In the genomic region with DNA sequence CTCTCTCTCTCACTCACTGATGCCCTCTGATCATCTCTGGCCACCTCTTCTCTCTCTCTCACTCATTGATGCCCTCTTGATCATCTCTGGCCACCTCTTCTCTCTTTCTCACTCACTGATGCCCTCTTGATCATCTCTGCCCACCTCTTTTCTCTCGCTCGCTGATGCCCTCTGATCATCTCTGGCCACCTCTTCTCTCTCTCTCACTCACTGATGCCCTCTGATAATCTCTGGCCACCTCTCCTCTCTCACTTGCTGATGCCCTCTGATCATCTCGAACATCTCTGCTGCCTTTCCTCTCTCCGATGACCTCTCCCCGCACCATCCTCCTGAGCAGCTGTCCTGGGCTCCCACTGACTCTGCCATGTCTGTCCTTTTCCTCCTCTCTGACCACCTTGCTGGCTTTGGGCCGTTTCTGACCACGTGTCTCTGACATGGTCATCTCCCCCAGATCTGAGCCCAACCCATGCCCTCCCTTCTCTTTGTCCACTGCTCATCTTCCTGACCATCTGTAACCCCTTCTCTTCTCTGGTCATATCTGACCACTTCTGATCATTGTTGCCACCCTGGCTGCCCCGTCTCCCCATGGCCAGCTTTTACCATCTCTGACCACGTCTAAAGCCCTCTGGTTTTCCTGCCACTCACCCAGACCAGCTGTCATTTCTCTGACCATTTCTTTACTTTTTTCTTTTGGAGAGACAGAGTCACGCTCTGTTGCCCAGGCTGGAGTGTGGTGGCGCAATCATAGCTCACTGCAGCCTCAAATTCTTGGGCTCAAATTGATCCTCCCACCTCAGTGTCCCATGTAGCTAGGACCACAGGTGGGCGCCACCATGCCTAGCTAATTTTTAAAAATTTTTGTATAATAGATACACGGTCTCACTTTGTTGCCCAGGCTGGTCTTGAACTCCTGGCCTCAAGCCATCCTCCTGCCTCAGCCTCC, we compare ENCODE assay signal across 10 cellular contexts. TPM values are rescaled to one million over a fixed set of nuclear protein-coding genes. Genes with fewer than 3 reads are reported as not detected.
A peak's percentile ranks its signal among the peaks of the same experiment; 100 is the strongest.
DNase-seq lines count a peak whose midpoint lies in the region; ATAC-seq lines count a peak whose summit lies in the region.
"Had no signal": no experiment of that assay in that cellular context is flagged by ENCODE, and none has a peak within 500 bp of the region (broad histone marks: within the 10 kb centered on the region; RNA-seq: fewer than 3 reads in every experiment).

No MANE protein-coding gene starts in this region.

- H3K27me3 ChIP-seq in iPS-15b (ENCODE audit: control insufficient read depth, insufficient read depth, low read length) (no peaks in the 10 kb centered on the region), stomach smooth muscle (ENCODE audit: control insufficient read depth in 1 of 2, insufficient read depth in 2 of 2, low read length in 2 of 2) (no peaks in the 10 kb centered on the region)

- H3K4me1 ChIP-seq in iPS-15b (ENCODE audit: control insufficient read depth, insufficient read depth, low read length) (peaks cover 10% of the 10 kb centered on the region), stomach smooth muscle (ENCODE audit: control insufficient read depth, insufficient read depth, low read length) (peaks cover 25% of the 10 kb centered on the region)

- H3K9ac ChIP-seq in iPS-15b (ENCODE audit: low read depth, low read length): no peak overlapping the region
- no peak overlapping the region for H3K9ac ChIP-seq in stomach smooth muscle (ENCODE audit: low read length in 2 of 2)

- peaks cover 31% of the 10 kb centered on the region for H3K4me1 Mint-ChIP-seq in activated T-cell treated with anti-CD3 and anti-CD28 coated beads, Interleukin-2, amount 50 U/mL, for 24 hours (ENCODE audit: low read depth)
- peaks cover 25% of the 10 kb centered on the region for H3K4me1 Mint-ChIP-seq in activated T-helper 17 cell treated with anti-CD3 and anti-CD28 coated beads, Interleukin-2, amount 50 U/mL, for 72 hours

- ATAC-seq in activated T-helper 17 cell treated with anti-CD3 and anti-CD28 coated beads, Interleukin-2, amount 50 U/mL, for 72 hours (replicated peaks): no peak
- no peak for ATAC-seq in GM18511 (IDR thresholded peaks at IDR 0.05; ENCODE audit: unreplicated experiment)

- no peaks in the 10 kb centered on the region for H3K9me3 Mint-ChIP-seq in activated T-cell treated with anti-CD3 and anti-CD28 coated beads, Interleukin-2, amount 50 U/mL, for 24 hours
- no peaks in the 10 kb centered on the region for H3K9me3 Mint-ChIP-seq in activated T-helper 17 cell treated with anti-CD3 and anti-CD28 coated beads, Interleukin-2, amount 50 U/mL, for 72 hours

- peaks cover 12% of the 10 kb centered on the region for H3K36me3 ChIP-seq in iPS-15b (ENCODE audit: control insufficient read depth, insufficient read depth, low read length)
- H3K36me3 ChIP-seq in stomach smooth muscle (ENCODE audit: control insufficient read depth in 2 of 2, insufficient read depth in 2 of 2, low read length in 2 of 2): peaks cover 0 to 5% of the 10 kb centered on the region in 2 donors

- H3K4me3 ChIP-seq in iPS-15b (ENCODE audit: low read depth, low read length): peak overlapping the region; percentile 78
- H3K4me3 ChIP-seq in stomach smooth muscle (ENCODE audit: low read length in 2 of 2): peak overlapping the region; percentile 22 to 78

- H3K9me3 ChIP-seq in iPS-15b (ENCODE audit: control insufficient read depth, insufficient read depth, low read length) (no peaks in the 10 kb centered on the region), stomach smooth muscle (ENCODE audit: control insufficient read depth in 2 of 2, low read length in 2 of 2) (no peaks in the 10 kb centered on the region)

- H3K27me3 Mint-ChIP-seq in activated T-cell treated with anti-CD3 and anti-CD28 coated beads, Interleukin-2, amount 50 U/mL, for 24 hours: no peaks in the 10 kb centered on the region
- H3K27me3 Mint-ChIP-seq in activated T-helper 17 cell treated with anti-CD3 and anti-CD28 coated beads, Interleukin-2, amount 50 U/mL, for 72 hours: no peaks in the 10 kb centered on the region

- H3K27ac Mint-ChIP-seq in activated T-cell treated with anti-CD3 and anti-CD28 coated beads, Interleukin-2, amount 50 U/mL, for 24 hours: peak overlapping the region; percentile 62
- peak overlapping the region; percentile 86 for H3K27ac Mint-ChIP-seq in activated T-helper 17 cell treated with anti-CD3 and anti-CD28 coated beads, Interleukin-2, amount 50 U/mL, for 72 hours

- peak overlapping the region; percentile 73 for H3K4me3 Mint-ChIP-seq in activated T-cell treated with anti-CD3 and anti-CD28 coated beads, Interleukin-2, amount 50 U/mL, for 24 hours
- H3K4me3 Mint-ChIP-seq in activated T-helper 17 cell treated with anti-CD3 and anti-CD28 coated beads, Interleukin-2, amount 50 U/mL, for 72 hours: peak overlapping the region; percentile 90

- peaks cover 12% of the 10 kb centered on the region for H3K36me3 Mint-ChIP-seq in activated T-cell treated with anti-CD3 and anti-CD28 coated beads, Interleukin-2, amount 50 U/mL, for 24 hours (ENCODE audit: low read depth)
- H3K36me3 Mint-ChIP-seq in activated T-helper 17 cell treated with anti-CD3 and anti-CD28 coated beads, Interleukin-2, amount 50 U/mL, for 72 hours (ENCODE audit: low read depth): peaks cover 30% of the 10 kb centered on the region

- H3K27ac ChIP-seq in stomach smooth muscle (ENCODE audit: low read length): no peak overlapping the region

- DNase-seq in activated T-cell treated with anti-CD3 and anti-CD28 coated beads, Interleukin-2, amount 50 U/mL, for 24 hours: no peak
- DNase-seq in activated T-cell treated with anti-CD3 and anti-CD28 coated beads for 4 hours: no peak
- DNase-seq in NCI-H146 (lab: John Stamatoyannopoulos, UW): no peak
- no peak for DNase-seq in NCI-H82 (lab: John Stamatoyannopoulos, UW)
- DNase-seq: AML-193 had no signal

RNA-seq across cellular contexts. Expression of gene LRFN3, which starts 2.4 kb away (rescaled TPM):
- total RNA-seq in activated T-helper 17 cell treated with anti-CD3 and anti-CD28 coated beads, Interleukin-2, amount 50 U/mL, for 72 hours: 10 to 100 TPM in 1 of 2 donors, 1 to 10 TPM in 1; 9.8 to 15.1 TPM

RNA-seq across cellular contexts. Expression of gene TYROBP, which starts 30.5 kb away (rescaled TPM):
- not detected for total RNA-seq in activated T-helper 17 cell treated with anti-CD3 and anti-CD28 coated beads, Interleukin-2, amount 50 U/mL, for 72 hours
- total RNA-seq: pulmonary artery endothelial cell had no signal

RNA-seq across cellular contexts. Expression of gene HCST, which starts 36.2 kb away (rescaled TPM):
- total RNA-seq in activated T-helper 17 cell treated with anti-CD3 and anti-CD28 coated beads, Interleukin-2, amount 50 U/mL, for 72 hours: 10 to 100 TPM; 45.5 to 47.6 TPM
- total RNA-seq: pulmonary artery endothelial cell had no signal

RNA-seq across cellular contexts. Expression of gene NFKBID, which starts 38.2 kb away (rescaled TPM):
- total RNA-seq in activated T-helper 17 cell treated with anti-CD3 and anti-CD28 coated beads, Interleukin-2, amount 50 U/mL, for 72 hours: 100 to 1,000 TPM in 1 of 2 donors, 10 to 100 TPM in 1; 35.8 to 113 TPM

RNA-seq across cellular contexts. Expression of gene SDHAF1, which starts 56.4 kb away (rescaled TPM):
- total RNA-seq in activated T-helper 17 cell treated with anti-CD3 and anti-CD28 coated beads, Interleukin-2, amount 50 U/mL, for 72 hours: 10 to 100 TPM; 17.5 to 26.0 TPM
